In the genomic region with DNA sequence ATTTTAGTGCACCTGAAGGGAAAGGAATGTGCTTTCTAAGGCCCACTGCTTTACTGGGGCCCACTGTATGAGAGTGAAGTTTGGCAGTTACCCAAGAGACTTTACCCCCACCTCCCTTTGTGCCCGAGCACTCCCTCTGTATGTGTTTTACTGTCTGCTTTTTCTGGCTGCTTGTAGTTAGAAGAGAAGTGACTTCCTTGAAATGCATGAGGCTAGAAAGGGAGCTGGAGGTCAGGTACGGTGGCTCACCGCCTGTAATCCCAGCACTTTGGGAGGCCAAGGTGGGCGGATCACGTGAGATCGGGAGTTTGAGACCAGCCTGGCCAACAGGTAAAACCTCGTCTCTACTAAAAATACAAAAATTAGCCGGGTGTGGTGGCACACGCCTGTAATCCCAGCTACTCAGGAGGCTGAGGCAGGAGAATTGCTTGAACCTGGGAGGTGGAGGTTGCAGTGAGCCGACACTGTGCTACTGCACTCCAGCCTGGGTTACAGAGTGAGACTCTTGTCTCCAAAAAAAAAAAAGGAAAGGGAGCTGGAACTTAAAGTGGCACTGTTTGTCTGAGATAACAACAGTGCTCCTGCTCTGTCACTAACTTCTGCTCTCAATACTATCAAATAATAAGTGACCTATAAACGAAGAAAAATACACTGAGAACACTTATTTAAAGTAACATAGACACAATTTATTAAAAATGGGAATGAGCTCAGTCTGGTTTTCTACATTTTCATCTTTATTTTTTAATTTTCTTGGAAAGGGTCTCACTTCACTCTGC, we compare ENCODE assay signal across 18 cellular contexts. TPM values are rescaled to one million over a fixed set of nuclear protein-coding genes. Genes with fewer than 3 reads are reported as not detected.
DNase-seq lines count a peak whose midpoint lies in the region; ATAC-seq, FAIRE-seq and TF ChIP-seq lines count a peak whose summit lies in the region.
"Had no signal": no experiment of that assay in that cellular context is flagged by ENCODE, and none has a peak within 500 bp of the region (broad histone marks: within the 10 kb centered on the region; RNA-seq: fewer than 3 reads in every experiment).

No MANE protein-coding gene starts in this region.

- intact Hi-C loops in pancreas (cut with DNase I), result no loop called here

- H3K9me3 ChIP-seq in T-helper 17 cell (ENCODE audit: control insufficient read depth, low read length, poor library complexity, severe bottlenecking) (no peaks in the 10 kb centered on the region), pancreas (no peaks in the 10 kb centered on the region)
- H3K9me3 ChIP-seq: adrenal gland, prostate gland, thoracic aorta had no signal

- peak; percentile 49 for FAIRE-seq in GM19239 (lab: Jason Lieb, UNC)
- no peak for FAIRE-seq in pancreas (lab: Jason Lieb, UNC)
- FAIRE-seq: bronchial epithelial cell, K562 had no signal

- H3K36me3 ChIP-seq in pancreas, result peaks cover 0 to 8% (median 6%) of the 10 kb centered on the region in 3 donors
- H3K36me3 ChIP-seq: prostate gland had no signal

- no peak for ATAC-seq in T-helper 17 cell
- peak; percentile 79 to 86 (median 82) for ATAC-seq in pancreas
- ATAC-seq in GM21717 (IDR thresholded peaks at IDR 0.05; ENCODE audit: unreplicated experiment), result no peak
- ATAC-seq: activated CD4-positive, CD25-positive, alpha-beta regulatory T cell treated with anti-CD3 and anti-CD28 coated beads, Interleukin-2, amount 50 U/mL, for 24 hours; K562; left cardiac atrium had no signal

- TF ChIP-seq CTCF in pancreas (IDR thresholded peaks at IDR 0.05) (no peak), glutamatergic neuron (IDR thresholded peaks at IDR 0.05; ENCODE audit: partially characterized antibody, unreplicated experiment) (no peak)

- H3K27ac Mint-ChIP-seq in T-helper 17 cell, result peak overlapping the region; percentile 9
- peak overlapping the region in 5 of 6 donors; percentile 23 to 46 (median 30) for H3K27ac Mint-ChIP-seq in immature natural killer cell
- no peak overlapping the region for H3K27ac Mint-ChIP-seq in glutamatergic neuron (ENCODE audit: unreplicated experiment)

- H3K27ac ChIP-seq in pancreas, result peak overlapping the region; percentile 32 to 83 (median 68)
- H3K27ac ChIP-seq: adrenal gland, prostate gland, thoracic aorta had no signal

- H3K4me1 Mint-ChIP-seq in T-helper 17 cell (peaks cover 35% of the 10 kb centered on the region), immature natural killer cell (peaks cover 37 to 44% of the 10 kb centered on the region in 2 donors), glutamatergic neuron (ENCODE audit: low read depth, unreplicated experiment) (peaks cover 7% of the 10 kb centered on the region)

- DNase-seq in GM19239 (ENCODE audit: insufficient read length, low spot score), result no peak
- no peak for DNase-seq in T-helper 17 cell
- no peak for DNase-seq in immature natural killer cell
- peak in 2 of 6 donors; percentile 24 to 43 for DNase-seq in pancreas
- DNase-seq in NCI-H2081 (lab: John Stamatoyannopoulos, UW), result no peak
- DNase-seq in glutamatergic neuron, result no peak
- DNase-seq: adrenal gland, cortex of kidney, DMS79, left cardiac atrium, NCI-H69, T1000 had no signal

- no peaks in the 10 kb centered on the region for H3K36me3 Mint-ChIP-seq in T-helper 17 cell (ENCODE audit: low read depth)
- peaks cover 0 to 7% (median 0%) of the 10 kb centered on the region in 3 donors for H3K36me3 Mint-ChIP-seq in immature natural killer cell
- H3K36me3 Mint-ChIP-seq in glutamatergic neuron (ENCODE audit: unreplicated experiment), result no peaks in the 10 kb centered on the region

- peak overlapping the region; percentile 1 for H3K4me3 Mint-ChIP-seq in T-helper 17 cell
- H3K4me3 Mint-ChIP-seq in immature natural killer cell, result no peak overlapping the region
- no peak overlapping the region for H3K4me3 Mint-ChIP-seq in glutamatergic neuron (ENCODE audit: unreplicated experiment)

- H3K9me3 Mint-ChIP-seq in immature natural killer cell, result no peaks in the 10 kb centered on the region
- peaks cover 1% of the 10 kb centered on the region for H3K9me3 Mint-ChIP-seq in glutamatergic neuron (ENCODE audit: unreplicated experiment)

- WGBS in pancreas, 2 donors, result 14 to 20% methylated on average over 11 of the region's 11 CpGs

- no peaks in the 10 kb centered on the region for H3K27me3 ChIP-seq in pancreas
- H3K27me3 ChIP-seq: adrenal gland had no signal

- no peaks in the 10 kb centered on the region for H3K27me3 Mint-ChIP-seq in T-helper 17 cell
- no peaks in the 10 kb centered on the region for H3K27me3 Mint-ChIP-seq in immature natural killer cell (ENCODE audit: low read depth in 3 of 3)
- no peaks in the 10 kb centered on the region for H3K27me3 Mint-ChIP-seq in glutamatergic neuron (ENCODE audit: unreplicated experiment)

- peaks cover 19 to 44% (median 27%) of the 10 kb centered on the region in 3 donors for H3K4me1 ChIP-seq in pancreas

- peak overlapping the region in 2 of 4 donors; percentile 20 to 35 for H3K4me3 ChIP-seq in pancreas
- H3K4me3 ChIP-seq: adrenal gland, K562, prostate gland, thoracic aorta had no signal

RNA-seq across cellular contexts. Expression of a gene that starts 5.8 kb away (rescaled TPM):
- total RNA-seq in T-helper 17 cell, result 10 to 100 TPM; 44.2 to 45.1 TPM
- polyA plus RNA-seq in immature natural killer cell, result 10 to 100 TPM; 14.3 to 62.6 (median 24.3) TPM
- total RNA-seq in pancreas, result 10 to 100 TPM; 36.1 to 58.7 (median 47.1) TPM
- polyA plus RNA-seq in pancreas, result 1 to 10 TPM; 4.2 to 6.9 TPM
- 33.8 TPM for total RNA-seq in glutamatergic neuron (ENCODE audit: unreplicated experiment)

Comparison
In these comparisons a context has a peak if more than half of its experiments do, and no peak if none do; other contexts are left out.
1. ATAC-seq: peak in pancreas (4 of 4); none in T-helper 17 cell (single experiment) and GM21717 (single experiment).